ENCODE assay signal across 19 cellular contexts in the genomic region with DNA sequence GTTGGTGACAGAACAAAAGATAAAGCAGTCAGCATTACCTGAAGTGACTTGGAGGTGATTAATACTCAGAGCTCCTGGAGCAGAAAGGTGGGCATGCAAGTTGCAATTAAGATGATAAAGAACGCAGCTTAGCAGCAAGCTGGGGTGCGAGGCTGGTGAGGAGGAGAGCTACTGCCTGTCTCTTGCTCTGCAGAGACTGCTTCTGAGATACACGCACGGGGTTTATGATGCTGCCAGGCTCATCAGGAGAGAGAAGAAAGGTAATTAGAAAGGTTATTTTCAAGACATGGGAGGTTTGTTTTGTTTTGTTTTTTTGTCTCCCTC.
"Had no signal": no experiment of that assay in that cellular context is flagged by ENCODE, and none has a peak within 500 bp of the region (broad histone marks: within the 10 kb centered on the region; RNA-seq: fewer than 3 reads in every experiment).

No MANE protein-coding gene starts in this region.

- H3K4me3 ChIP-seq: cardiac muscle cell, gastroesophageal sphincter, heart right ventricle, spleen had no signal

- H3K36me3 Mint-ChIP-seq: activated CD4-positive, alpha-beta memory T cell treated with anti-CD3 and anti-CD28 coated beads for 36 hours; activated naive CD4-positive, alpha-beta T cell treated with anti-CD3 and anti-CD28 coated beads, Interleukin-2, amount 10 ng/mL, durations not matched to agents 7 days and 5 days had no signal

- H3K4me3 Mint-ChIP-seq: activated CD4-positive, alpha-beta memory T cell treated with anti-CD3 and anti-CD28 coated beads for 36 hours; activated naive CD4-positive, alpha-beta T cell treated with anti-CD3 and anti-CD28 coated beads, Interleukin-2, amount 10 ng/mL, durations not matched to agents 7 days and 5 days; activated T-cell treated with anti-CD3 and anti-CD28 coated beads, Interleukin-2, amount 50 U/mL, for 72 hours; dendritic cell treated with granulocyte-macrophage colony-stimulating factor and Interleukin-4, amounts not matched to agents 40 ng/mL and 50 ng/mL, for 4 days; T-helper 17 cell had no signal

- DNase-seq: activated CD4-positive, alpha-beta memory T cell treated with anti-CD3 and anti-CD28 coated beads for 36 hours; activated CD4-positive, alpha-beta T cell treated with anti-CD3 and anti-CD28 coated beads for 48 hours; activated effector memory CD4-positive, alpha-beta T cell treated with anti-CD3 and anti-CD28 coated beads, Interleukin-2, amount 50 U/mL, for 16 hours; activated naive CD4-positive, alpha-beta T cell treated with anti-CD3 and anti-CD28 coated beads, Interleukin-2, amount 10 ng/mL, durations not matched to agents 7 days and 5 days; activated T-cell treated with anti-CD3 and anti-CD28 coated beads, Interleukin-2, amount 50 U/mL, for 72 hours; amygdala; effector CD8-positive, alpha-beta T cell; heart right ventricle; islet precursor cell; left cardiac atrium; posterior cingulate gyrus; spleen; stimulated activated CD4-positive, alpha-beta T cell treated with anti-CD3 and anti-CD28 coated beads, Interleukin-4, amount 100 ng/mL, for 24 hours; stimulated activated naive CD8-positive, alpha-beta T cell treated with anti-CD3 and anti-CD28 coated beads, Interleukin-15, Interleukin-2, amounts not matched to agents 100 U/mL and 50 U/mL, for 24 hours; SW 1271; T-helper 17 cell had no signal

- H3K27ac Mint-ChIP-seq: activated CD4-positive, alpha-beta memory T cell treated with anti-CD3 and anti-CD28 coated beads for 36 hours; activated naive CD4-positive, alpha-beta T cell treated with anti-CD3 and anti-CD28 coated beads, Interleukin-2, amount 10 ng/mL, durations not matched to agents 7 days and 5 days; activated T-cell treated with anti-CD3 and anti-CD28 coated beads, Interleukin-2, amount 50 U/mL, for 72 hours; dendritic cell treated with granulocyte-macrophage colony-stimulating factor and Interleukin-4, amounts not matched to agents 40 ng/mL and 50 ng/mL, for 4 days; T-helper 17 cell had no signal

- ATAC-seq: activated T-cell treated with anti-CD3 and anti-CD28 coated beads, Interleukin-2, amount 50 U/mL, for 72 hours; gastroesophageal sphincter; heart right ventricle; left cardiac atrium; stimulated activated naive CD8-positive, alpha-beta T cell treated with anti-CD3 and anti-CD28 coated beads, Interleukin-15, Interleukin-2, amounts not matched to agents 100 U/mL and 50 U/mL, for 24 hours; T-helper 17 cell had no signal

- H3K9me3 ChIP-seq: gastroesophageal sphincter, heart right ventricle, spleen had no signal

- H3K27ac ChIP-seq: cardiac muscle cell, gastroesophageal sphincter, heart right ventricle, spleen had no signal

- H3K36me3 ChIP-seq: cardiac muscle cell, gastroesophageal sphincter, heart right ventricle, spleen had no signal

- H3K27me3 ChIP-seq: cardiac muscle cell, gastroesophageal sphincter, heart right ventricle, spleen had no signal

- H3K4me1 Mint-ChIP-seq: activated naive CD4-positive, alpha-beta T cell treated with anti-CD3 and anti-CD28 coated beads, Interleukin-2, amount 10 ng/mL, durations not matched to agents 7 days and 5 days had no signal

- H3K9me3 Mint-ChIP-seq: activated CD4-positive, alpha-beta memory T cell treated with anti-CD3 and anti-CD28 coated beads for 36 hours; activated naive CD4-positive, alpha-beta T cell treated with anti-CD3 and anti-CD28 coated beads, Interleukin-2, amount 10 ng/mL, durations not matched to agents 7 days and 5 days; activated T-cell treated with anti-CD3 and anti-CD28 coated beads, Interleukin-2, amount 50 U/mL, for 72 hours; dendritic cell treated with granulocyte-macrophage colony-stimulating factor and Interleukin-4, amounts not matched to agents 40 ng/mL and 50 ng/mL, for 4 days had no signal

- H3K4me1 ChIP-seq: gastroesophageal sphincter, heart right ventricle, spleen had no signal
